In genomic region chr9:135916998-135917397, GRCh38 we compare ENCODE assay signal across 24 cellular contexts.
"Had no signal": no experiment of that assay in that cellular context is flagged by ENCODE, and none has a peak within 500 bp of the region (broad histone marks: within the 10 kb centered on the region; RNA-seq: fewer than 3 reads in every experiment).

No MANE protein-coding gene starts in this region.

- H3K36me3 ChIP-seq: uterus had no signal

- H3K4me3 ChIP-seq: dorsolateral prefrontal cortex, lower lobe of right lung, spleen, tibial nerve, uterus had no signal

- FAIRE-seq: colon, keratinocyte had no signal

- H3K27me3 Mint-ChIP-seq: activated CD4-positive, alpha-beta T cell treated with anti-CD3 and anti-CD28 coated beads, Interleukin-2, amount 10 ng/mL, durations not matched to agents 7 days and 5 days; activated T-cell treated with anti-CD3 and anti-CD28 coated beads, Interleukin-2, amount 50 U/mL, for 24 hours; brain had no signal

- H3K27me3 ChIP-seq: dorsolateral prefrontal cortex, spleen, tibial nerve, uterus had no signal

- ATAC-seq: activated CD4-positive, CD25-positive, alpha-beta regulatory T cell treated with anti-CD3 and anti-CD28 coated beads, Interleukin-2, amount 50 U/mL, for 24 hours; activated CD8-positive, alpha-beta T cell treated with anti-CD3 and anti-CD28 coated beads, Interleukin-2, amount 10 ng/mL, durations not matched to agents 7 days and 5 days; lower lobe of right lung had no signal

- DNase-seq: activated CD4-positive, alpha-beta T cell treated with anti-CD3 and anti-CD28 coated beads, Interleukin-2, amount 10 ng/mL, durations not matched to agents 7 days and 5 days; activated CD8-positive, alpha-beta T cell treated with anti-CD3 and anti-CD28 coated beads, Interleukin-2, amount 10 ng/mL, durations not matched to agents 7 days and 5 days; activated naive CD4-positive, alpha-beta T cell treated with anti-CD3 and anti-CD28 coated beads for 36 hours; activated T-cell treated with anti-CD3 and anti-CD28 coated beads, Interleukin-2, amount 50 U/mL, for 24 hours; central memory CD4-positive, alpha-beta T cell; erythroblast; foreskin melanocyte; hypothalamus; lower lobe of right lung; stimulated activated CD4-positive, alpha-beta T cell treated with anti-CD3 and anti-CD28 coated beads, Interleukin-4, amount 100 ng/mL, for 4 hours; stimulated activated naive CD4-positive, alpha-beta T cell treated with Interleukin-2 at 50 U/mL for 16 hours; substantia nigra; T-helper 9 cell; uterus had no signal

- H3K27ac ChIP-seq: dorsolateral prefrontal cortex, lower lobe of right lung, spleen, tibial nerve, uterus had no signal

- H3K4me1 ChIP-seq: lower lobe of right lung, spleen, tibial nerve, uterus had no signal

- H3K4me1 Mint-ChIP-seq: activated CD4-positive, alpha-beta T cell treated with anti-CD3 and anti-CD28 coated beads, Interleukin-2, amount 10 ng/mL, durations not matched to agents 7 days and 5 days; brain; mesothelial cell of epicardium; nephron had no signal

- H3K4me3 Mint-ChIP-seq: activated CD4-positive, alpha-beta T cell treated with anti-CD3 and anti-CD28 coated beads, Interleukin-2, amount 10 ng/mL, durations not matched to agents 7 days and 5 days; activated CD8-positive, alpha-beta T cell treated with anti-CD3 and anti-CD28 coated beads, Interleukin-2, amount 10 ng/mL, durations not matched to agents 7 days and 5 days; activated naive CD4-positive, alpha-beta T cell treated with anti-CD3 and anti-CD28 coated beads for 36 hours; activated T-cell treated with anti-CD3 and anti-CD28 coated beads, Interleukin-2, amount 50 U/mL, for 24 hours; brain; mesothelial cell of epicardium; nephron had no signal

- H3K27ac Mint-ChIP-seq: activated CD4-positive, alpha-beta T cell treated with anti-CD3 and anti-CD28 coated beads, Interleukin-2, amount 10 ng/mL, durations not matched to agents 7 days and 5 days; activated CD8-positive, alpha-beta T cell treated with anti-CD3 and anti-CD28 coated beads, Interleukin-2, amount 10 ng/mL, durations not matched to agents 7 days and 5 days; activated naive CD4-positive, alpha-beta T cell treated with anti-CD3 and anti-CD28 coated beads for 36 hours; activated T-cell treated with anti-CD3 and anti-CD28 coated beads, Interleukin-2, amount 50 U/mL, for 24 hours; activated T-helper 2 cell treated with anti-CD3 and anti-CD28 coated beads, Interferon-gamma antibody, Interleukin-2, Interleukin-4, amounts not matched to agents 10 μg/mL and 5 μg/mL and 100 μg/mL, durations not matched to agents 14 hours and 24 hours and 36 hours; brain; mesothelial cell of epicardium; nephron had no signal
